13 cellular contexts compared by ENCODE assay signal in genomic region chr9:121822093-121823085, GRCh38.
DNase-seq lines count a peak whose midpoint lies in the region; ATAC-seq and TF ChIP-seq lines count a peak whose summit lies in the region.
"Had no signal": no experiment of that assay in that cellular context is flagged by ENCODE, and none has a peak within 500 bp of the region (broad histone marks: within the 10 kb centered on the region; RNA-seq: fewer than 3 reads in every experiment).

No MANE protein-coding gene starts in this region.

- H4K5ac ChIP-seq in IMR-90 (ENCODE audit: low read depth, low read length): no peak overlapping the region

- no peak overlapping the region for H3K18ac ChIP-seq in IMR-90 (ENCODE audit: low read depth, low read length)

- H3K4me1 ChIP-seq in BLaER1 treated with 17β-estradiol and CSF1 and Interleukin-3, amounts not matched to agents 10 nM and 100 nM: peaks cover 23 to 59% (median 48%) of the 10 kb centered on the region in 10 experiments
- H3K4me1 ChIP-seq in IMR-90 (ENCODE audit: control insufficient read depth, insufficient read depth, low read length) (peaks cover 11% of the 10 kb centered on the region), lower lobe of right lung (no peaks in the 10 kb centered on the region)

- TF ChIP-seq CTCF in IMR-90 (conservative IDR thresholded peaks at IDR 0.05; ENCODE audit: low read depth, low read length) (no peak), WTC11 (IDR thresholded peaks at IDR 0.05) (no peak), lower lobe of right lung (IDR thresholded peaks at IDR 0.05) (no peak)

- H3K56ac ChIP-seq in IMR-90 (ENCODE audit: extremely low read depth, insufficient read depth, low read length): no peak overlapping the region

- no TSS peak for BruUV-seq in IMR-90 (replicated peaks; lab: Mats Ljungman, UMichigan)

- H2BK5ac ChIP-seq in IMR-90 (ENCODE audit: low read depth, low read length, poor library complexity, severe bottlenecking): no peak overlapping the region

- peak overlapping the region; percentile 33; the same call in 1 of the 2 replicates for H3K27ac Mint-ChIP-seq in WTC11
- H3K27ac Mint-ChIP-seq: B cell had no signal

- WGBS in IMR-90 (ENCODE audit: extremely low coverage in 2 of 2, insufficient read length in 1 of 2), 2 experiments: no CpG with 5 or more reads among the region's 34 CpGs

- dilution Hi-C loops in IMR-90 (cut with HindIII; ENCODE audit: low sequenced_read_pairs, unreplicated experiment): no loop called here

- H2BK20ac ChIP-seq in IMR-90 (ENCODE audit: low read depth, low read length): no peak overlapping the region

- H3K27me3 ChIP-seq in BLaER1 treated with 17β-estradiol and CSF1 and Interleukin-3, amounts not matched to agents 10 nM and 100 nM: no peaks in the 10 kb centered on the region
- H3K27me3 ChIP-seq in IMR-90 (ENCODE audit: control insufficient read depth, insufficient read depth, low read length): peaks cover 4% of the 10 kb centered on the region; the same call in 1 of the 2 replicates
- no peaks in the 10 kb centered on the region for H3K27me3 ChIP-seq in lower lobe of right lung (ENCODE audit: low read depth)

- H3K36me3 ChIP-seq in BLaER1 treated with 17β-estradiol and CSF1 and Interleukin-3, amounts not matched to agents 10 nM and 100 nM: no peaks in the 10 kb centered on the region
- H3K36me3 ChIP-seq in IMR-90 (ENCODE audit: control insufficient read depth, insufficient read depth, low read length): no peaks in the 10 kb centered on the region
- no peaks in the 10 kb centered on the region for H3K36me3 ChIP-seq in lower lobe of right lung

- H3K4ac ChIP-seq in IMR-90 (ENCODE audit: low read depth, low read length): no peak overlapping the region

- H3K9me3 ChIP-seq in BLaER1 treated with 17β-estradiol and CSF1 and Interleukin-3, amounts not matched to agents 10 nM and 100 nM (replicated peaks in 1 of 11): no peaks in the 10 kb centered on the region
- H3K9me3 ChIP-seq in IMR-90 (ENCODE audit: control insufficient read depth, insufficient read depth, low read length) (no peaks in the 10 kb centered on the region), lower lobe of right lung (no peaks in the 10 kb centered on the region)

- no peaks in the 10 kb centered on the region for H3K27me3 Mint-ChIP-seq in WTC11 (ENCODE audit: low read depth)
- H3K27me3 Mint-ChIP-seq: B cell had no signal

- no peak overlapping the region for H3K4me3 ChIP-seq in BLaER1 treated with 17β-estradiol and CSF1 and Interleukin-3, amounts not matched to agents 10 nM and 100 nM
- H3K4me3 ChIP-seq in IMR-90 (ENCODE audit: insufficient read depth, low read depth, low read length): no peak overlapping the region
- H3K4me3 ChIP-seq in lower lobe of right lung: no peak overlapping the region

- intact Hi-C loops in IMR-90 (cut with micrococcal nuclease) (no loop called here), head of caudate nucleus (cut with DNase I) (no loop called here), lower lobe of right lung (cut with DNase I) (no loop called here)

- no peak overlapping the region for H2AK5ac ChIP-seq in IMR-90 (ENCODE audit: low read depth, low read length)

- CTCF ChIA-PET in IMR-90 (lab: Yijun Ruan, JAX) (no interaction called here), WTC11 (lab: Charles Lee) (interaction anchor here (0.9 to 1.2 kb wide), 6 partner anchors 9 to 272 kb away, joined by 3 to 7 read pairs (median 4); no protein-coding TSS in a partner anchor)

- no peaks in the 10 kb centered on the region for H4K20me1 ChIP-seq in BLaER1 treated with 17β-estradiol and CSF1 and Interleukin-3, amounts not matched to agents 10 nM and 100 nM
- no peaks in the 10 kb centered on the region for H4K20me1 ChIP-seq in IMR-90 (ENCODE audit: insufficient read depth, low read length)

- H3K9ac ChIP-seq in BLaER1 treated with 17β-estradiol and CSF1 and Interleukin-3, amounts not matched to agents 10 nM and 100 nM: 0 out of 22 replicates have a peak overlapping the region, but pooled peaks of 1 of the 11 experiments have one; percentile 9
- no peak overlapping the region for H3K9ac ChIP-seq in IMR-90 (ENCODE audit: low read depth, low read length)

- no peaks in the 10 kb centered on the region for H3K9me3 Mint-ChIP-seq in WTC11

- no peak overlapping the region for H3K14ac ChIP-seq in IMR-90 (replicated peaks; ENCODE audit: low read depth, low read length)

- peak overlapping the region; percentile 43 to 86 (median 68) for H3K4me2 ChIP-seq in BLaER1 treated with 17β-estradiol and CSF1 and Interleukin-3, amounts not matched to agents 10 nM and 100 nM
- H3K4me2 ChIP-seq in IMR-90 (ENCODE audit: low read depth, low read length): no peak overlapping the region

- H4K91ac ChIP-seq in IMR-90 (ENCODE audit: insufficient read depth, low read depth, low read length): no peak overlapping the region

- in situ Hi-C loops in IMR-90 (cut with MboI; ENCODE audit: low sequenced_read_pairs): no loop called here

- ATAC-seq in IMR-90 (ENCODE audit: low read depth) (no peak), WTC11 (no peak), lower lobe of right lung (no peak)

- H2AK9ac ChIP-seq in IMR-90 (replicated peaks; ENCODE audit: low read depth, low read length, poor library complexity): no peak overlapping the region

- no peak for TF ChIP-seq RAD21 in IMR-90 (IDR thresholded peaks at IDR 0.05; ENCODE audit: low read length)

- no peak overlapping the region for H4K8ac ChIP-seq in IMR-90 (ENCODE audit: low read depth in 2 of 2, low read length in 2 of 2)

- no peaks in the 10 kb centered on the region for H3K79me1 ChIP-seq in IMR-90 (ENCODE audit: low read depth in 1 of 2, low read length in 2 of 2)

- H2BK120ac ChIP-seq in IMR-90 (ENCODE audit: low read depth, low read length): no peak overlapping the region

- H2AFZ ChIP-seq in IMR-90 (replicated peaks; ENCODE audit: low read length, poor library complexity): peak overlapping the region; percentile 33

- no peak overlapping the region for H3K4me3 Mint-ChIP-seq in WTC11
- H3K4me3 Mint-ChIP-seq: B cell had no signal

- H2BK15ac ChIP-seq in IMR-90 (ENCODE audit: low read depth, low read length): no peak overlapping the region

- DNase-seq in IMR-90: no peak
- no peak for DNase-seq in WTC11 (ENCODE audit: low spot score)
- DNase-seq in head of caudate nucleus: peak in 25 of 42 donors; percentile 2 to 70 (median 39)
- no peak for DNase-seq in T-helper 9 cell
- no peak for DNase-seq in hippocampal formation (lab: John Stamatoyannopoulos, UW)
- DNase-seq in stimulated activated CD4-positive, alpha-beta T cell treated with anti-CD3 and anti-CD28 coated beads, Interleukin-12 subunit alpha, Interleukin-12 subunit beta, amount 100 ng/mL, for 4 hours: no peak
- no peak for DNase-seq in lower lobe of right lung
- DNase-seq: amygdala; foreskin fibroblast; NCI-H1436; NK-92 treated with Interleukin-12 subunit alpha and Interleukin-12 subunit beta, amount 100 ng/mL, for 24 hours had no signal

- no peak for TF ChIP-seq POLR2A in IMR-90 (IDR thresholded peaks at IDR 0.05; ENCODE audit: low read depth, low read length)

- H3K23ac ChIP-seq in IMR-90 (ENCODE audit: low read depth, low read length): no peak overlapping the region

- peaks cover 47% of the 10 kb centered on the region for H3K4me1 Mint-ChIP-seq in WTC11

- no peaks in the 10 kb centered on the region for H3K36me3 Mint-ChIP-seq in WTC11

- POLR2A ChIA-PET in IMR-90 (lab: Charles Lee; ENCODE audit: unreplicated experiment): interaction anchor here (0.5 kb wide), 1 partner anchor 321 kb away, joined by 5 read pairs; no protein-coding TSS in a partner anchor
- POLR2A ChIA-PET in WTC11 (lab: Charles Lee): no interaction called here

- H3K9me1 ChIP-seq in IMR-90 (ENCODE audit: insufficient read depth, low read length): no peaks in the 10 kb centered on the region; the same call in 1 of the 2 replicates

- peak overlapping the region in 2 of 11 experiments; percentile 19 to 25; a peak in 2 of 22 replicates for H3K27ac ChIP-seq in BLaER1 treated with 17β-estradiol and CSF1 and Interleukin-3, amounts not matched to agents 10 nM and 100 nM
- H3K27ac ChIP-seq in IMR-90 (ENCODE audit: insufficient read depth, low read length) (no peak overlapping the region), lower lobe of right lung (no peak overlapping the region)

TF ChIP-seq in IMR-90, 13 proteins besides CTCF, POLR2A, EP300 and RAD21 (continues in another document):
- TF ChIP-seq MXI1 (IDR thresholded peaks at IDR 0.05; ENCODE audit: borderline replicate concordance, low read depth, low read length): no peak
- no peak for TF ChIP-seq MAFK (IDR thresholded peaks at IDR 0.05; ENCODE audit: low read depth, low read length)
- no peak for TF ChIP-seq MAZ (IDR thresholded peaks at IDR 0.05; ENCODE audit: borderline replicate concordance, low read depth, low read length)
- TF ChIP-seq SMC3 (IDR thresholded peaks at IDR 0.05; ENCODE audit: low read depth, low read length): no peak
- no peak for TF ChIP-seq RFX5 (IDR thresholded peaks at IDR 0.05; ENCODE audit: low read depth, low read length)
- TF ChIP-seq, protein P1, sequence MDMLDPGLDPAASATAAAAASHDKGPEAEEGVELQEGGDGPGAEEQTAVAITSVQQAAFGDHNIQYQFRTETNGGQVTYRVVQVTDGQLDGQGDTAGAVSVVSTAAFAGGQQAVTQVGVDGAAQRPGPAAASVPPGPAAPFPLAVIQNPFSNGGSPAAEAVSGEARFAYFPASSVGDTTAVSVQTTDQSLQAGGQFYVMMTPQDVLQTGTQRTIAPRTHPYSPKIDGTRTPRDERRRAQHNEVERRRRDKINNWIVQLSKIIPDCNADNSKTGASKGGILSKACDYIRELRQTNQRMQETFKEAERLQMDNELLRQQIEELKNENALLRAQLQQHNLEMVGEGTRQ (IDR thresholded peaks at IDR 0.05; ENCODE audit: low read depth, low read length): no peak
- TF ChIP-seq NFE2L2 (IDR thresholded peaks at IDR 0.05; ENCODE audit: low read depth, low read length): no peak

TF ChIP-seq in WTC11, 78 proteins besides CTCF, POLR2A, EP300 and RAD21 (continues in another document):
- TF ChIP-seq, protein P2, sequence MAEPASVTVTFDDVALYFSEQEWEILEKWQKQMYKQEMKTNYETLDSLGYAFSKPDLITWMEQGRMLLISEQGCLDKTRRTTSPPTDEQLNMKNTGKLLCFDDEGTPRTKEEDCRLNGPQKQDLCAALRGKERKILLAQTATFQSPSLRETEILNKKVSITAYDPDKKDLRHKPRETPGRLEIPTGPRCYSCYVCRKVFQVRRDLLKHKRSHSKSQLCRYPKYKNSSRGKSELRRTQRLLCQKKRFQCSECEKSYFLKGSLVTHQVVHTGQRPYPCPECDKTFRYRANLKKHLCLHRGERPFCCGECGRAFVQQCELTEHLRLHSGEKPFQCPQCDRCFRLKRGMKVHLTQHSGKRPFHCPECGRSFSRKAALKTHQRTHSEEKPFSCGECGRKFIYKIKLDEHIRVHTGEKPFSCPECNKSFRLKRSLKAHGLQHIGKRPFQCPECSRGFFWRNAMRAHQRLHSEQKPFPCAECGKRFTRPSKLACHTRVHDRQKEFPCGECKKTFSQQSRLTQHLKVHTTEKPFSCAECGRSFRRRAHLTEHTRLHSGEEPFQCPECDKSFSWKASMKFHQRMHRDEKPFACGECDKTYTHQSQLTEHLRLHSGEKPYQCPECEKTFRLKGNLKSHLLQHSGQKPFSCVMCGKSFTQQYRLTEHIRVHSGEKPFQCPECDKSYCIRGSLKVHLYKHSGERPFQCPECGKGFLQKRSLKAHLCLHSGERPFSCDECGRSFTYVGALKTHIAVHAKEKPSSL (CRISPR knock-in tag; conservative IDR thresholded peaks at IDR 0.05): no peak

Comparison
In these comparisons a context has a peak if more than half of its experiments do, and no peak if none do; other contexts are left out.
1. DNase-seq: peak in head of caudate nucleus (25 of 42); none in IMR-90 (single experiment), WTC11 (single experiment), T-helper 9 cell (single experiment), hippocampal formation (0 of 2), stimulated activated CD4-positive, alpha-beta T cell treated with anti-CD3 and anti-CD28 coated beads, Interleukin-12 subunit alpha, Interleukin-12 subunit beta, amount 100 ng/mL, for 4 hours (single experiment) and lower lobe of right lung (single experiment).